In genomic region chr2:161232571-161232970, GRCh38 we compare ENCODE assay signal across 15 cellular contexts.
"Had no signal": no experiment of that assay in that cellular context is flagged by ENCODE, and none has a peak within 500 bp of the region (broad histone marks: within the 10 kb centered on the region; RNA-seq: fewer than 3 reads in every experiment).

No MANE protein-coding gene starts in this region.

- H3K4me2 ChIP-seq: neural progenitor cell had no signal

- H3K27me3 ChIP-seq: cardiac muscle cell, right lobe of liver, suprapubic skin had no signal

- H3K4me3 ChIP-seq: cardiac muscle cell, neural progenitor cell, right lobe of liver, suprapubic skin had no signal

- H3K9me3 ChIP-seq: right lobe of liver, suprapubic skin had no signal

- H3K36me3 ChIP-seq: neural progenitor cell had no signal

- DNase-seq: activated CD4-positive, alpha-beta memory T cell treated with anti-CD3 and anti-CD28 coated beads for 36 hours; activated CD4-positive, alpha-beta T cell treated with anti-CD3 and anti-CD28 coated beads for 36 hours; activated naive CD4-positive, alpha-beta T cell treated with Interleukin-2 at 50 U/mL for 16 hours; activated naive CD8-positive, alpha-beta T cell treated with anti-CD3 and anti-CD28 coated beads, Interleukin-2, amount 10 ng/mL, durations not matched to agents 7 days and 5 days; amygdala; immature natural killer cell; left ventricle myocardium superior; right lobe of liver; small intestine; stimulated activated CD4-positive, alpha-beta T cell treated with anti-CD3 and anti-CD28 coated beads, Interleukin-15, amount 100 ng/mL, for 24 hours; stimulated activated CD4-positive, alpha-beta T cell treated with anti-CD3 and anti-CD28 coated beads, Interleukin-2, amount 100 ng/mL, for 48 hours; trophoblast cell had no signal

- H3K27ac ChIP-seq: cardiac muscle cell, neural progenitor cell, right lobe of liver, suprapubic skin had no signal

- ATAC-seq: activated CD4-positive, alpha-beta T cell treated with anti-CD3 and anti-CD28 coated beads for 36 hours; left ventricle myocardium superior; right lobe of liver had no signal

- H2AFZ ChIP-seq: neural progenitor cell had no signal

- FAIRE-seq: small intestine had no signal

- H3K9ac ChIP-seq: neural progenitor cell had no signal
